1 cellular context compared by ENCODE assay signal in the genomic region with DNA sequence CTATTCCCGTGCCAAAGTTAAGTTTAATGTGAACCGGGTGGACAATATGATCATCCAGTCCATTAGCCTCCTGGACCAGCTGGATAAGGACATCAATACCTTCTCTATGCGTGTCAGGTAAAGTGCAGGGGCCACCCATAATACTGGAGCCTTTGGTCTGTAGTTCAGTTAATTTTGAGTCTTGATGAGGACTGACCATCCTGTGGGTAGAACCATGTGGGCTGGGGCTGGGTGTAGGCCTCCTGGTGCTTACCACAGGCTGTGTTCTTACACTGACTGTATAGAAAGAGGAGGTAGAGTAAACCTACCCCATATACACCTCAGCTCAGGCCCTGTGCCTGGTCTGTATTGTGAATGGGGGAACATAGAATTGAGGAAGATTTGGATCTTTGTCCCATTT.
TF ChIP-seq lines count a peak whose summit lies in the region.

No MANE protein-coding gene starts in this region.

TF ChIP-seq in GM12878, 131 proteins besides CTCF, POLR2A, EP300 and RAD21:
- TF ChIP-seq PAX8 (IDR thresholded peaks at IDR 0.05) (no peak), STAT3 (IDR thresholded peaks at IDR 0.05; ENCODE audit: low read depth, low read length) (no peak), POLR2AphosphoS5 (IDR thresholded peaks at IDR 0.05; ENCODE audit: low read length) (peak; percentile 12; the same call in 1 of the 2 replicates), BMI1 (IDR thresholded peaks at IDR 0.05; ENCODE audit: borderline replicate concordance) (no peak)
- TF ChIP-seq, protein P1, sequence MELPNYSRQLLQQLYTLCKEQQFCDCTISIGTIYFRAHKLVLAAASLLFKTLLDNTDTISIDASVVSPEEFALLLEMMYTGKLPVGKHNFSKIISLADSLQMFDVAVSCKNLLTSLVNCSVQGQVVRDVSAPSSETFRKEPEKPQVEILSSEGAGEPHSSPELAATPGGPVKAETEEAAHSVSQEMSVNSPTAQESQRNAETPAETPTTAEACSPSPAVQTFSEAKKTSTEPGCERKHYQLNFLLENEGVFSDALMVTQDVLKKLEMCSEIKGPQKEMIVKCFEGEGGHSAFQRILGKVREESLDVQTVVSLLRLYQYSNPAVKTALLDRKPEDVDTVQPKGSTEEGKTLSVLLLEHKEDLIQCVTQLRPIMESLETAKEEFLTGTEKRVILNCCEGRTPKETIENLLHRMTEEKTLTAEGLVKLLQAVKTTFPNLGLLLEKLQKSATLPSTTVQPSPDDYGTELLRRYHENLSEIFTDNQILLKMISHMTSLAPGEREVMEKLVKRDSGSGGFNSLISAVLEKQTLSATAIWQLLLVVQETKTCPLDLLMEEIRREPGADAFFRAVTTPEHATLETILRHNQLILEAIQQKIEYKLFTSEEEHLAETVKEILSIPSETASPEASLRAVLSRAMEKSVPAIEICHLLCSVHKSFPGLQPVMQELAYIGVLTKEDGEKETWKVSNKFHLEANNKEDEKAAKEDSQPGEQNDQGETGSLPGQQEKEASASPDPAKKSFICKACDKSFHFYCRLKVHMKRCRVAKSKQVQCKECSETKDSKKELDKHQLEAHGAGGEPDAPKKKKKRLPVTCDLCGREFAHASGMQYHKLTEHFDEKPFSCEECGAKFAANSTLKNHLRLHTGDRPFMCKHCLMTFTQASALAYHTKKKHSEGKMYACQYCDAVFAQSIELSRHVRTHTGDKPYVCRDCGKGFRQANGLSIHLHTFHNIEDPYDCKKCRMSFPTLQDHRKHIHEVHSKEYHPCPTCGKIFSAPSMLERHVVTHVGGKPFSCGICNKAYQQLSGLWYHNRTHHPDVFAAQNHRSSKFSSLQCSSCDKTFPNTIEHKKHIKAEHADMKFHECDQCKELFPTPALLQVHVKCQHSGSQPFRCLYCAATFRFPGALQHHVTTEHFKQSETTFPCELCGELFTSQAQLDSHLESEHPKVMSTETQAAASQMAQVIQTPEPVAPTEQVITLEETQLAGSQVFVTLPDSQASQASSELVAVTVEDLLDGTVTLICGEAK (IDR thresholded peaks at IDR 0.05; ENCODE audit: borderline replicate concordance) = no peak
